14 cellular contexts compared by ENCODE assay signal in the genomic region with DNA sequence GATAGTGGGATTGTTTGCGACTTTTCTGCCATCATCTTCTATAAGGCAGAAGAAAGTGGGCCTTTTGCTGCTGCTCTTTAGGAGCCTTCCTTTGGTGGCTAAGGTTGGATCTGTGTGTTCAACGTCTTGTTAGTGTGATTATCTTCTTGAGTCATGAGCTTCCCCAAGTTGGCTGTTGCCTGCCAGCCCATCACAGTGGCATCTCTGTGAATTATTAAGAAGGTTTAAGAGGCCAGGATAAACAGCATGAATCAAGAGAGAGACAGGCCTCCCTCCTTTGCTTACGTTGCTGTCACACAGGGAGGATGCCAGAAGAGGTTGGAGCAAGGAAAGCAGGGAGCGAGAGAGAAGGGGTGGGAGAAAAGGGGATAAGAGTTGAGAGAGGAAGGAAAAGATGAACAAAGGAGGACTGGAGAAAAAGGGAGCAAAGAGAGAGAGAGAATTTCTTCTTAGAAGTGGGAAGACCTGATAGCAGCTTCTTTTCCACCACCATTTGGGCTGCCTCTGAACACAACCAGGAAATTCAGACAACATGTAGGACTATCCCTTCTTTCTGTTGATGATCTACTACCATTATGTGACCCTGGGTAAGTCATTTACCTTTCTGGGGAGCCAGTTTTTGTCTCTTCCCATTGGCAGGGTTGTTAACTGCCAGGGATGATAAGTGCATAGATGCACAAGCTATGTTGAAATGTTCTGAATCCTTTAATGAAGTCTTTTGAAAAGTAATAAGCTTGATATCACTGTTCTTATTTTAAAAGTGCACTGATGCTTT.
"Had no signal": no experiment of that assay in that cellular context is flagged by ENCODE, and none has a peak within 500 bp of the region (broad histone marks: within the 10 kb centered on the region; RNA-seq: fewer than 3 reads in every experiment).

No MANE protein-coding gene starts in this region.

- H3K36me3 Mint-ChIP-seq: naive thymus-derived CD4-positive, alpha-beta T cell had no signal

- H3K9me3 Mint-ChIP-seq: activated B cell treated with CpG ODN at 0.5 μM for 24 hours; activated CD4-positive, alpha-beta T cell treated with anti-CD3 and anti-CD28 coated beads, Interleukin-2, amount 10 ng/mL, durations not matched to agents 7 days and 5 days; activated naive CD4-positive, alpha-beta T cell treated with anti-CD3 and anti-CD28 coated beads for 36 hours; activated T-helper 17 cell treated with anti-CD3 and anti-CD28 coated beads, Interleukin-2, amount 50 U/mL, for 72 hours had no signal

- H3K4me3 Mint-ChIP-seq: activated B cell treated with CpG ODN at 0.5 μM for 24 hours; activated CD4-positive, alpha-beta T cell treated with anti-CD3 and anti-CD28 coated beads, Interleukin-2, amount 10 ng/mL, durations not matched to agents 7 days and 5 days; activated naive CD4-positive, alpha-beta T cell treated with anti-CD3 and anti-CD28 coated beads for 36 hours; activated T-helper 17 cell treated with anti-CD3 and anti-CD28 coated beads, Interleukin-2, amount 50 U/mL, for 72 hours; brain; naive thymus-derived CD4-positive, alpha-beta T cell; stimulated activated naive CD8-positive, alpha-beta T cell treated with anti-CD3 and anti-CD28 coated beads, Interleukin-15, amount 100 ng/mL, for 72 hours had no signal

- H3K4me1 Mint-ChIP-seq: activated B cell treated with CpG ODN at 0.5 μM for 24 hours; activated CD4-positive, alpha-beta T cell treated with anti-CD3 and anti-CD28 coated beads, Interleukin-2, amount 10 ng/mL, durations not matched to agents 7 days and 5 days; activated T-helper 17 cell treated with anti-CD3 and anti-CD28 coated beads, Interleukin-2, amount 50 U/mL, for 72 hours; naive thymus-derived CD4-positive, alpha-beta T cell; stimulated activated naive CD8-positive, alpha-beta T cell treated with anti-CD3 and anti-CD28 coated beads, Interleukin-15, amount 100 ng/mL, for 72 hours had no signal

- ATAC-seq: activated T-helper 17 cell treated with anti-CD3 and anti-CD28 coated beads, Interleukin-2, amount 50 U/mL, for 72 hours; naive thymus-derived CD4-positive, alpha-beta T cell; stimulated activated naive CD8-positive, alpha-beta T cell treated with anti-CD3 and anti-CD28 coated beads, Interleukin-15, amount 100 ng/mL, for 72 hours had no signal

- H3K9me3 ChIP-seq: thoracic aorta had no signal

- H3K27me3 Mint-ChIP-seq: activated B cell treated with CpG ODN at 0.5 μM for 24 hours; activated T-helper 17 cell treated with anti-CD3 and anti-CD28 coated beads, Interleukin-2, amount 50 U/mL, for 72 hours had no signal

- H3K27ac Mint-ChIP-seq: activated B cell treated with CpG ODN at 0.5 μM for 24 hours; activated CD4-positive, alpha-beta T cell treated with anti-CD3 and anti-CD28 coated beads, Interleukin-2, amount 10 ng/mL, durations not matched to agents 7 days and 5 days; activated naive CD4-positive, alpha-beta T cell treated with anti-CD3 and anti-CD28 coated beads for 36 hours; activated T-helper 17 cell treated with anti-CD3 and anti-CD28 coated beads, Interleukin-2, amount 50 U/mL, for 72 hours; naive thymus-derived CD4-positive, alpha-beta T cell; stimulated activated naive CD8-positive, alpha-beta T cell treated with anti-CD3 and anti-CD28 coated beads, Interleukin-15, amount 100 ng/mL, for 72 hours had no signal

- H3K4me3 ChIP-seq: thoracic aorta had no signal

- DNase-seq: activated B cell treated with CpG ODN at 0.5 μM for 24 hours; activated CD4-positive, alpha-beta T cell treated with anti-CD3 and anti-CD28 coated beads, Interleukin-2, amount 10 ng/mL, durations not matched to agents 7 days and 5 days; activated naive CD4-positive, alpha-beta T cell treated with anti-CD3 and anti-CD28 coated beads for 36 hours; activated T-cell treated with anti-CD3 and anti-CD28 coated beads for 4 hours; cerebellar nuclear complex; dermis blood vessel endothelial cell; glutamatergic neuron; naive thymus-derived CD4-positive, alpha-beta T cell; stimulated activated CD4-positive, alpha-beta T cell treated with anti-CD3 and anti-CD28 coated beads, Interleukin-4, amount 100 ng/mL, for 24 hours; stimulated activated naive CD8-positive, alpha-beta T cell treated with anti-CD3 and anti-CD28 coated beads, Interleukin-15, amount 100 ng/mL, for 72 hours; T-helper 1 cell had no signal

- H3K27ac ChIP-seq: thoracic aorta had no signal
